ENCODE assay signal across 14 cellular contexts in the genomic region with DNA sequence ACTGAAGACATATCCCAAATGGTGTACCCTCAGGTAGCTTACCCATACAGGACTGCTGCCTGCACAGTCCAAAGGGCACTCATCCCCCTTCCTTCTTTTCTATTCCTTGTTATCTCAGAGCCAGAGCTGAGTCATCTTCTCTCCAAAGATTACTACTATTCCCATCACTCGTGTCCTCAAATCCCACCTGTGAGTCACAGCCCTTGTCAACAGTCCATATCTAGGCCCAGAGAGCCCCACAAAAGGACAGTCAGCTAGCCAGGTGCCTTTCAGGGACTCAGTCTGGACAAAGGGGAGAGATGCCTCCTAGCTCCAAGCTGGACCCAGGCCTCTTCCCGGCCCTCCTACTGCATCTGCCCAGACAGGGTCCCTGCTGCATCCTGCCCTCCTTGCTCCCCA. TPM values are rescaled to one million over a fixed set of nuclear protein-coding genes. Genes with fewer than 3 reads are reported as not detected.
DNase-seq lines count a peak whose midpoint lies in the region; ATAC-seq and TF ChIP-seq lines count a peak whose summit lies in the region.
"Had no signal": no experiment of that assay in that cellular context is flagged by ENCODE, and none has a peak within 500 bp of the region (broad histone marks: within the 10 kb centered on the region; RNA-seq: fewer than 3 reads in every experiment).

No MANE protein-coding gene starts in this region.

- ATAC-seq in PC-3 = peak; percentile 15; the same call in 1 of the 2 replicates
- ATAC-seq in psoas muscle = peak; percentile 59 to 81 (median 72)
- ATAC-seq in lower lobe of right lung = no peak

- no peak overlapping the region for H3K4me2 ChIP-seq in PC-3 (ENCODE audit: low read length)

- BruUV-seq in PC-3 (replicated peaks; lab: Mats Ljungman, UMichigan) = no TSS peak

- H3K4me1 ChIP-seq in PC-3 (ENCODE audit: insufficient read depth, low read length) = peaks cover 7% of the 10 kb centered on the region; the same call in 1 of the 2 replicates
- peaks cover 12% of the 10 kb centered on the region for H3K4me1 ChIP-seq in psoas muscle
- H3K4me1 ChIP-seq in lower lobe of right lung = peaks cover 2% of the 10 kb centered on the region
- H3K4me1 ChIP-seq: colonic mucosa had no signal

- no peak overlapping the region for H3K9ac ChIP-seq in PC-3 (ENCODE audit: low read length)

- no peaks in the 10 kb centered on the region for H3K79me2 ChIP-seq in PC-3 (ENCODE audit: low read length)

- H3F3A ChIP-seq in PC-3 (ENCODE audit: low read length, unreplicated experiment) = no peaks in the 10 kb centered on the region

- TF ChIP-seq CTCF in PC-3 (conservative IDR thresholded peaks at IDR 0.05; ENCODE audit: low read depth, low read length) (no peak), fibroblast of mammary gland (conservative IDR thresholded peaks at IDR 0.05; ENCODE audit: control insufficient read depth, insufficient read depth, low read depth, low read length) (no peak), psoas muscle (IDR thresholded peaks at IDR 0.05) (no peak), lower lobe of right lung (IDR thresholded peaks at IDR 0.05) (no peak)

- CTCF ChIA-PET in PC-3 (lab: Charles Lee) = no interaction called here

- H2AFZ ChIP-seq in PC-3 (ENCODE audit: low read length) = no peak overlapping the region

- no peaks in the 10 kb centered on the region for H3K9me2 ChIP-seq in PC-3 (replicated peaks; ENCODE audit: low read length)

- POLR2A ChIA-PET in PC-3 (lab: Charles Lee; ENCODE audit: unreplicated experiment) = no interaction called here

- WGBS in psoas muscle, 3 donors = 52 to 67% (median 52%) methylated on average over 2 of the region's 2 CpGs

- no peak overlapping the region for H3K4me3 ChIP-seq in PC-3 (ENCODE audit: low read length)
- H3K4me3 ChIP-seq in fibroblast of mammary gland (ENCODE audit: control insufficient read depth, low read depth, low read length) = no peak overlapping the region
- H3K4me3 ChIP-seq in psoas muscle = no peak overlapping the region
- no peak overlapping the region for H3K4me3 ChIP-seq in lower lobe of right lung
- H3K4me3 ChIP-seq: colonic mucosa, thoracic aorta had no signal

- H3K27me3 ChIP-seq in PC-3 (ENCODE audit: low read length) (no peaks in the 10 kb centered on the region), psoas muscle (ENCODE audit: insufficient read depth in 3 of 3, low read length in 2 of 3) (no peaks in the 10 kb centered on the region), lower lobe of right lung (ENCODE audit: low read depth) (no peaks in the 10 kb centered on the region)
- H3K27me3 ChIP-seq: colonic mucosa had no signal

- no peaks in the 10 kb centered on the region for H3K9me3 ChIP-seq in PC-3 (ENCODE audit: low read length)
- no peaks in the 10 kb centered on the region for H3K9me3 ChIP-seq in psoas muscle
- no peaks in the 10 kb centered on the region for H3K9me3 ChIP-seq in lower lobe of right lung
- H3K9me3 ChIP-seq: colonic mucosa, thoracic aorta had no signal

- H3K27ac ChIP-seq in PC-3 (ENCODE audit: low read length) (no peak overlapping the region), psoas muscle (peak overlapping the region; percentile 32), lower lobe of right lung (no peak overlapping the region)
- H3K27ac ChIP-seq: colonic mucosa, thoracic aorta had no signal

- DNase-seq in EL (peak; percentile 35), PC-3 (peak; percentile 20), fibroblast of mammary gland (ENCODE audit: low read depth) (peak; percentile 45), psoas muscle (no peak), cerebellar nuclear complex (lab: John Stamatoyannopoulos, UW) (no peak), lower lobe of right lung (no peak)
- DNase-seq in effector CD4-positive, alpha-beta T cell = no peak
- DNase-seq: activated CD4-positive, alpha-beta T cell treated with anti-CD3 and anti-CD28 coated beads, Interleukin-2, amount 50 U/mL, for 48 hours; colonic mucosa; Karpas-422; OCI-M1 had no signal

- intact Hi-C loops in PC-3 (cut with micrococcal nuclease) (loop anchor here (10.0 kb wide), 1 partner anchor 221 kb away; no protein-coding TSS in a partner anchor), psoas muscle (cut with DNase I) (no loop called here), lower lobe of right lung (cut with DNase I) (loop anchor here (10.0 kb wide), 1 partner anchor 91 kb away; a partner anchor contains a TSS)

- H3K36me3 ChIP-seq in PC-3 (ENCODE audit: low read depth, low read length) = no peaks in the 10 kb centered on the region
- H3K36me3 ChIP-seq in psoas muscle (ENCODE audit: insufficient read depth in 1 of 2, low read depth in 1 of 2) = peaks cover 0 to 20% of the 10 kb centered on the region in 2 donors
- H3K36me3 ChIP-seq in lower lobe of right lung = peaks cover 4% of the 10 kb centered on the region
- H3K36me3 ChIP-seq: colonic mucosa, thoracic aorta had no signal

- H4K20me1 ChIP-seq in PC-3 (ENCODE audit: low read length) = no peaks in the 10 kb centered on the region

RNA-seq across cellular contexts. Expression of a gene that starts 11.0 kb away (rescaled TPM):
- total RNA-seq in PC-3 (2014; rRNA removed) = 6.4 and 11.0 TPM in 2 replicates
- 1 to 10 TPM; 3.2 to 6.3 (median 4.5) TPM for total RNA-seq in psoas muscle
- 1 to 10 TPM; 2.8 to 4.3 (median 3.3) TPM for polyA plus RNA-seq in psoas muscle
- 8.8 TPM for total RNA-seq in lower lobe of right lung

RNA-seq across cellular contexts. Expression of a gene that starts 20.1 kb away (rescaled TPM):
- total RNA-seq in PC-3 (2014; rRNA removed) (not detected in 2 replicates), psoas muscle (not detected), lower lobe of right lung (not detected)
- not detected for polyA plus RNA-seq in psoas muscle
- total RNA-seq: colonic mucosa; skeletal muscle tissue; T-helper 2 cell treated with Interferon-gamma antibody and Interleukin-4, amounts not matched to agents 100 ng/mL and 5 ng/mL, for 36 hours; thoracic aorta had no signal

RNA-seq across cellular contexts. Expression of a gene that starts 28.8 kb away (rescaled TPM):
- not detected in 2 replicates for total RNA-seq in PC-3 (2014; rRNA removed)
- total RNA-seq in psoas muscle = 10 to 100 TPM in 3 of 4 donors, not detected in 1; 12.8 to 34.0 (median 13.9) TPM
- polyA plus RNA-seq in psoas muscle = not detected
- 47.6 TPM for total RNA-seq in lower lobe of right lung
- total RNA-seq: skeletal muscle tissue; T-helper 2 cell treated with Interferon-gamma antibody and Interleukin-4, amounts not matched to agents 100 ng/mL and 5 ng/mL, for 36 hours; thoracic aorta had no signal

Comparison
In these comparisons a context has a peak if more than half of its experiments do, and no peak if none do; other contexts are left out.
1. DNase-seq: peak in EL (single experiment), PC-3 (single experiment) and fibroblast of mammary gland (single experiment); none in psoas muscle (0 of 2), cerebellar nuclear complex (0 of 2), effector CD4-positive, alpha-beta T cell (single experiment) and lower lobe of right lung (single experiment).
2. ATAC-seq: peak in PC-3 (single experiment) and psoas muscle (4 of 4); none in lower lobe of right lung (0 of 2).
3. intact Hi-C loops: an anchor here in PC-3 (10.0 kb wide) and lower lobe of right lung (10.0 kb wide); none called in psoas muscle.